ENCODE assay signal across 13 cellular contexts in genomic region chr4:14853186-14853946, GRCh38.
DNase-seq lines count a peak whose midpoint lies in the region; ATAC-seq, FAIRE-seq and TF ChIP-seq lines count a peak whose summit lies in the region.
"Had no signal": no experiment of that assay in that cellular context is flagged by ENCODE, and none has a peak within 500 bp of the region (broad histone marks: within the 10 kb centered on the region; RNA-seq: fewer than 3 reads in every experiment).

No MANE protein-coding gene starts in this region.

- H3K27me3 ChIP-seq in ACC112 (ENCODE audit: insufficient read depth, low read length) (no peaks in the 10 kb centered on the region), K562 (ENCODE audit: control insufficient read depth in 2 of 2, insufficient read depth in 2 of 2, low read length in 2 of 2) (no peaks in the 10 kb centered on the region; a peak in 1 of 5 replicates), hepatocyte (no peaks in the 10 kb centered on the region)

- H3K9me3 Mint-ChIP-seq in activated naive CD8-positive, alpha-beta T cell treated with anti-CD3 and anti-CD28 coated beads for 36 hours, result peaks cover 13% of the 10 kb centered on the region

- H2AFZ ChIP-seq in ACC112 (ENCODE audit: low read length, unreplicated experiment), result peak overlapping the region; percentile 82
- no peak overlapping the region for H2AFZ ChIP-seq in K562 (ENCODE audit: low read depth, low read length)
- H2AFZ ChIP-seq in hepatocyte, result no peak overlapping the region

- H3K79me2 ChIP-seq in ACC112 (ENCODE audit: control insufficient read depth, insufficient read depth, low read length, unreplicated experiment) (no peaks in the 10 kb centered on the region), K562 (ENCODE audit: control insufficient read depth, insufficient read depth, low read length) (no peaks in the 10 kb centered on the region), hepatocyte (no peaks in the 10 kb centered on the region)

- H4K20me1 ChIP-seq in K562 (replicated peaks; ENCODE audit: control insufficient read depth, insufficient read depth, low read length) (no peaks in the 10 kb centered on the region), hepatocyte (ENCODE audit: insufficient read depth, poor library complexity, severe bottlenecking) (no peaks in the 10 kb centered on the region)

- no peak for ATAC-seq in K562
- ATAC-seq: Right ventricle myocardium inferior had no signal

- no TSS peak for BruUV-seq in K562 (replicated peaks; lab: Mats Ljungman, UMichigan)

- peaks cover 34% of the 10 kb centered on the region for H3K4me1 Mint-ChIP-seq in activated naive CD8-positive, alpha-beta T cell treated with anti-CD3 and anti-CD28 coated beads for 36 hours

- no peak overlapping the region for H3K4me3 Mint-ChIP-seq in activated naive CD8-positive, alpha-beta T cell treated with anti-CD3 and anti-CD28 coated beads for 36 hours

- no peak for TF ChIP-seq CTCF in K562 (IDR thresholded peaks at IDR 0.05 in 2 of 3, conservative IDR thresholded peaks at IDR 0.05 in 1 of 3; ENCODE audit: insufficient read depth in 2 of 3, low read depth in 1 of 3, low read length in 3 of 3)
- no peak for TF ChIP-seq CTCF in hepatocyte (IDR thresholded peaks at IDR 0.05; ENCODE audit: poor library complexity)

- peaks cover 17% of the 10 kb centered on the region for H3K27me3 Mint-ChIP-seq in activated naive CD8-positive, alpha-beta T cell treated with anti-CD3 and anti-CD28 coated beads for 36 hours

- no peak for TF ChIP-seq RAD21 in K562 (CRISPR knock-in tag; conservative IDR thresholded peaks at IDR 0.05 in 1 of 2, IDR thresholded peaks at IDR 0.05 in 1 of 2)

- in situ Hi-C loops in K562 (cut with MboI), result no loop called here

- peaks cover 6% of the 10 kb centered on the region for H3K36me3 Mint-ChIP-seq in activated naive CD8-positive, alpha-beta T cell treated with anti-CD3 and anti-CD28 coated beads for 36 hours

- H3K4me3 ChIP-seq in ACC112 (ENCODE audit: low read depth, low read length) (no peak overlapping the region; the same call in 1 of the 2 replicates), K562 (no peak overlapping the region), hepatocyte (no peak overlapping the region)

- H3K4me1 ChIP-seq in ACC112 (ENCODE audit: control insufficient read depth, insufficient read depth, low read length, unreplicated experiment) (peaks cover 36% of the 10 kb centered on the region), K562 (replicated peaks in 1 of 2; ENCODE audit: control insufficient read depth in 2 of 2, insufficient read depth in 2 of 2, low read length in 2 of 2) (peaks cover 0 to 28% of the 10 kb centered on the region in 2 experiments; a peak in 3 of 5 replicates), hepatocyte (ENCODE audit: insufficient read depth) (peaks cover 6% of the 10 kb centered on the region)

- CTCF ChIA-PET in K562 (lab: Yijun Ruan, JAX; ENCODE audit: low intra/inter-chr PET ratio), result no interaction called here

- DNase-seq in HT1080 (ENCODE audit: low read depth) (peak; percentile 83), K562 (ENCODE audit: extremely low read depth in 1 of 4, low spot score in 3 of 4) (no peak), hepatocyte (ENCODE audit: low spot score) (peak; percentile 56), DMS 273 treated with DMSO at 0.1 percent for 48 hours (lab: John Stamatoyannopoulos, UW) (no peak), NCI-H146 (lab: John Stamatoyannopoulos, UW) (no peak), UCSD-AML1 (lab: John Stamatoyannopoulos, UW; ENCODE audit: unreplicated experiment) (no peak)
- DNase-seq in activated naive CD8-positive, alpha-beta T cell treated with anti-CD3 and anti-CD28 coated beads for 36 hours, result no peak
- DNase-seq: activated CD4-positive, CD25-positive, alpha-beta regulatory T cell treated with anti-CD3 and anti-CD28 coated beads, Interleukin-2, amount 50 U/mL, for 72 hours; activated effector memory CD4-positive, alpha-beta T cell treated with anti-CD3 and anti-CD28 coated beads, Interleukin-2, amount 50 U/mL, for 16 hours; DMS79 treated with DMSO at 0.1 percent for 48 hours had no signal

- intact Hi-C loops in K562 (cut with micrococcal nuclease), result no loop called here

- WGBS in K562 (ENCODE audit: insufficient coverage, low coverage, missing lambda C conversion rate), result 35% methylated on average over 2 of the region's 2 CpGs
- WGBS in hepatocyte (ENCODE audit: low lambda C conversion rate, missing lambda C conversion rate), result 97% methylated on average over 2 of the region's 2 CpGs

- H3K36me3 ChIP-seq in ACC112 (ENCODE audit: insufficient read depth, low read length) (no peaks in the 10 kb centered on the region), K562 (ENCODE audit: control insufficient read depth, insufficient read depth, low read length) (no peaks in the 10 kb centered on the region), hepatocyte (replicated peaks; ENCODE audit: insufficient read depth, low read depth) (no peaks in the 10 kb centered on the region)

- POLR2A ChIA-PET in K562 (lab: Yijun Ruan, JAX), result no interaction called here

- no peaks in the 10 kb centered on the region for H3K9me2 ChIP-seq in hepatocyte (replicated peaks; ENCODE audit: insufficient read depth)

- H3K27ac ChIP-seq in ACC112 (ENCODE audit: low read depth, low read length) (peak overlapping the region; percentile 69), K562 (ENCODE audit: extremely low read depth, low read depth, low read length) (no peak overlapping the region), hepatocyte (peak overlapping the region; percentile 49)

- no peak for TF ChIP-seq POLR2A in K562 (conservative IDR thresholded peaks at IDR 0.05)

- H3K9me3 ChIP-seq in K562 (replicated peaks; ENCODE audit: control insufficient read depth, insufficient read depth, low read depth, low read length) (no peaks in the 10 kb centered on the region), hepatocyte (ENCODE audit: low read depth) (no peaks in the 10 kb centered on the region)

- H3K4me2 ChIP-seq in K562 (ENCODE audit: insufficient read depth, low read length) (no peak overlapping the region), hepatocyte (no peak overlapping the region)

- no peak overlapping the region for H3K27ac Mint-ChIP-seq in activated naive CD8-positive, alpha-beta T cell treated with anti-CD3 and anti-CD28 coated beads for 36 hours

- no peaks in the 10 kb centered on the region for H3K9me1 ChIP-seq in K562 (ENCODE audit: control insufficient read depth, insufficient read depth, low read length)

- no peak overlapping the region for H3K9ac ChIP-seq in K562 (ENCODE audit: insufficient read depth in 1 of 2, low read depth in 2 of 2, low read length in 2 of 2)

- TF ChIP-seq EP300 in K562 (IDR thresholded peaks at IDR 0.05; ENCODE audit: low read length), result no peak

- no peak for FAIRE-seq in K562 (lab: Jason Lieb, UNC)
- FAIRE-seq: A204.1 had no signal

TF ChIP-seq in K562, 482 proteins besides CTCF, POLR2A, EP300 and RAD21:
- no peak for TF ChIP-seq PKNOX1 (IDR thresholded peaks at IDR 0.05)
- TF ChIP-seq FOSL1 (tag; conservative IDR thresholded peaks at IDR 0.05), result 0 out of 2 replicates have a peak, but pooled peaks have one; percentile 5
- TF ChIP-seq ZBTB11 (CRISPR knock-in tag; IDR thresholded peaks at IDR 0.05), result no peak
- TF ChIP-seq ZNF121 (CRISPR knock-in tag; conservative IDR thresholded peaks at IDR 0.05), result no peak

Comparison
In these comparisons a context has a peak if more than half of its experiments do, and no peak if none do; other contexts are left out.
1. DNase-seq: peak in HT1080 (single experiment) and hepatocyte (single experiment); none in K562 (0 of 4), DMS 273 treated with DMSO at 0.1 percent for 48 hours (single experiment), activated naive CD8-positive, alpha-beta T cell treated with anti-CD3 and anti-CD28 coated beads for 36 hours (single experiment), NCI-H146 (single experiment) and UCSD-AML1 (single experiment).